In genomic region chr9:127761061-127761460, GRCh38 we compare ENCODE assay signal across 1 cellular context.
A peak's percentile ranks its signal among the peaks of the same experiment; 100 is the strongest.
TF ChIP-seq lines count a peak whose summit lies in the region.

No MANE protein-coding gene starts in this region.

TF ChIP-seq in K562, 482 proteins besides CTCF, POLR2A, EP300 and RAD21:
- TF ChIP-seq SPI1 (IDR thresholded peaks at IDR 0.05; ENCODE audit: borderline replicate concordance, low read depth, low read length) (no peak), ZKSCAN1 (IDR thresholded peaks at IDR 0.05; ENCODE audit: low read depth, low read length) (peak; percentile 89)
